Comparison of ENCODE assay signal across 18 cellular contexts in genomic region chr6:139967497-139967896, GRCh38.
"Had no signal": no experiment of that assay in that cellular context is flagged by ENCODE, and none has a peak within 500 bp of the region (broad histone marks: within the 10 kb centered on the region; RNA-seq: fewer than 3 reads in every experiment).

No MANE protein-coding gene starts in this region.

- H3K27ac ChIP-seq: adrenal gland, hepatocyte, left lung, neural progenitor cell, right lobe of liver, thoracic aorta, upper lobe of left lung, WERI-Rb-1 had no signal

- H3K36me3 ChIP-seq: adrenal gland, left lung, neural progenitor cell, right lobe of liver, thoracic aorta, upper lobe of left lung, WERI-Rb-1 had no signal

- H3K79me2 ChIP-seq: hepatocyte had no signal

- DNase-seq: activated CD4-positive, alpha-beta T cell treated with anti-CD3 and anti-CD28 coated beads for 1 hour; activated gamma-delta T cell treated with Interleukin-2 at 50 U/mL for 16 hours; activated T-cell treated with anti-CD3 and anti-CD28 coated beads, Interleukin-2, amount 50 U/mL, for 72 hours; adrenal gland; left lung; mucosa of descending colon; naive B cell; right lobe of liver; stimulated activated CD4-positive, alpha-beta T cell treated with anti-CD3 and anti-CD28 coated beads, Interleukin-4, amount 100 ng/mL, for 24 hours; upper lobe of left lung; WERI-Rb-1 had no signal

- H3K9ac ChIP-seq: neural progenitor cell had no signal

- ATAC-seq: activated naive CD4-positive, alpha-beta T cell treated with anti-CD3 and anti-CD28 coated beads, Interleukin-2, amount 50 U/mL, for 72 hours; activated T-cell treated with anti-CD3 and anti-CD28 coated beads, Interleukin-2, amount 50 U/mL, for 72 hours; left lung; mucosa of descending colon; right lobe of liver; stimulated activated effector memory CD8-positive, alpha-beta T cell treated with anti-CD3 and anti-CD28 coated beads, Interleukin-12 subunit alpha, Interleukin-12 subunit beta, amount 100 ng/mL, for 72 hours had no signal

- H3K27me3 ChIP-seq: adrenal gland, hepatocyte, left lung, neural progenitor cell, right lobe of liver, upper lobe of left lung had no signal

- H3K4me2 ChIP-seq: hepatocyte, neural progenitor cell, smooth muscle cell had no signal

- FAIRE-seq: keratinocyte had no signal

- H3K4me3 ChIP-seq: adrenal gland, hepatocyte, left lung, mucosa of descending colon, neural progenitor cell, right lobe of liver, smooth muscle cell, thoracic aorta, upper lobe of left lung had no signal

- H3K9me3 ChIP-seq: left lung, mucosa of descending colon, right lobe of liver, thoracic aorta, upper lobe of left lung had no signal

- H2AFZ ChIP-seq: hepatocyte, neural progenitor cell had no signal
